Comparison of ENCODE assay signal across 19 cellular contexts in genomic region chr9:117492476-117492875, GRCh38.
"Had no signal": no experiment of that assay in that cellular context is flagged by ENCODE, and none has a peak within 500 bp of the region (broad histone marks: within the 10 kb centered on the region; RNA-seq: fewer than 3 reads in every experiment).

No MANE protein-coding gene starts in this region.

- H3K9me3 ChIP-seq: body of pancreas, neutrophil, transverse colon had no signal

- H3K27ac ChIP-seq: cardiac muscle cell, heart right ventricle, neutrophil, spleen, transverse colon, WERI-Rb-1 had no signal

- H3K4me3 ChIP-seq: body of pancreas, cardiac muscle cell, heart right ventricle, lung, spleen, transverse colon had no signal

- H3K27me3 ChIP-seq: body of pancreas, cardiac muscle cell, heart right ventricle, transverse colon had no signal

- ATAC-seq: activated T-cell treated with anti-CD3 and anti-CD28 coated beads, Interleukin-2, amount 50 U/mL, for 4 hours; body of pancreas; heart right ventricle; natural killer cell treated with Interleukin-12 subunit alpha and Interleukin-12 subunit beta and Interleukin-15 and Interleukin-18, amount 100 ng/mL, for 72 hours; T-cell had no signal

- H3K36me3 ChIP-seq: cardiac muscle cell, heart right ventricle, neutrophil, spleen, transverse colon, WERI-Rb-1 had no signal

- DNase-seq: activated CD4-positive, alpha-beta T cell treated with anti-CD3 and anti-CD28 coated beads, Interleukin-2, amount 50 U/mL, for 4 hours; activated CD8-positive, alpha-beta memory T cell treated with anti-CD3 and anti-CD28 coated beads, Interleukin-2, amount 50 U/mL, for 48 hours; activated naive CD4-positive, alpha-beta T cell treated with anti-CD3 and anti-CD28 coated beads for 36 hours; activated T-cell treated with anti-CD3 and anti-CD28 coated beads, Interleukin-2, amount 50 U/mL, for 4 hours; body of pancreas; effector CD4-positive, alpha-beta T cell; heart right ventricle; kidney; posterior cingulate gyrus; spleen; stimulated activated CD4-positive, alpha-beta T cell treated with anti-CD3 and anti-CD28 coated beads, Interleukin-4, amount 100 ng/mL, for 1 hour; stimulated activated naive CD4-positive, alpha-beta T cell treated with Interleukin-2 at 50 U/mL for 16 hours; T-cell; transverse colon; WERI-Rb-1 had no signal
